1 cellular context compared by ENCODE assay signal in the genomic region with DNA sequence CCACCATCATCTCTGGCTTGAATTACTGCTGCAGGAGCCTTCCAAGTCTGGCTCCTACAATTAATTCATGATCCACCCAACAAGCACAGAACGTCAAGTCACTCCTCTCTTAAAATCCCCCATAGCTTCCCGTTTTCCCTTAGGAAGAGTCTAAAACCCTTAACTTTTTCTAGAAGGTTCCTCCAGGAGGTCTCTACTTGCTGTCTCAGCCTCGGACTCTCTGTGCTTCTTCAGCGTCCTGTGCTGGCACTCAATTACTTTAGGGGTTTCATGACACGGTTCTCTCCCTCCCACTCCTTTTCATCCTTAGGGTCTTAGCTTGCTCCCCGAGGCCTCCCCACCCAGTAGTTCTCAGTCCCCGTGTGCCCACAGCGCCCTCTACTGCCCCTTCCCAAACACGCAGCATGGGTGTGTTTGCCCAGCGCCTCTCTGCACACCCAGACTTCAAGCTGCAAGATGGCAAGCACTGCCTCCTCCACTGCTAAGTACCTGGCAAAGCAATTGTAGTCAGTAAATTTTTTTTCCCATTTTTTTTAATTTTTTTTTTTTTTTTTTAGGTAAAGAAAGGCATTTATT.
TF ChIP-seq lines count a peak whose summit lies in the region.

No MANE protein-coding gene starts in this region.

TF ChIP-seq in HEK293, 187 proteins besides CTCF, POLR2A, EP300 and RAD21 (continued from another document):
- TF ChIP-seq, protein P1, sequence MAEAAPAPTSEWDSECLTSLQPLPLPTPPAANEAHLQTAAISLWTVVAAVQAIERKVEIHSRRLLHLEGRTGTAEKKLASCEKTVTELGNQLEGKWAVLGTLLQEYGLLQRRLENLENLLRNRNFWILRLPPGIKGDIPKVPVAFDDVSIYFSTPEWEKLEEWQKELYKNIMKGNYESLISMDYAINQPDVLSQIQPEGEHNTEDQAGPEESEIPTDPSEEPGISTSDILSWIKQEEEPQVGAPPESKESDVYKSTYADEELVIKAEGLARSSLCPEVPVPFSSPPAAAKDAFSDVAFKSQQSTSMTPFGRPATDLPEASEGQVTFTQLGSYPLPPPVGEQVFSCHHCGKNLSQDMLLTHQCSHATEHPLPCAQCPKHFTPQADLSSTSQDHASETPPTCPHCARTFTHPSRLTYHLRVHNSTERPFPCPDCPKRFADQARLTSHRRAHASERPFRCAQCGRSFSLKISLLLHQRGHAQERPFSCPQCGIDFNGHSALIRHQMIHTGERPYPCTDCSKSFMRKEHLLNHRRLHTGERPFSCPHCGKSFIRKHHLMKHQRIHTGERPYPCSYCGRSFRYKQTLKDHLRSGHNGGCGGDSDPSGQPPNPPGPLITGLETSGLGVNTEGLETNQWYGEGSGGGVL (tag by site-specific recombination; IDR thresholded peaks at IDR 0.05) = no peak
- TF ChIP-seq ZNF146 (tag by site-specific recombination; IDR thresholded peaks at IDR 0.05) = no peak
- no peak for TF ChIP-seq ZNF501 (tag by site-specific recombination; IDR thresholded peaks at IDR 0.05)
- no peak for TF ChIP-seq ZNF830 (tag by site-specific recombination; IDR thresholded peaks at IDR 0.05; ENCODE audit: low read depth)
- no peak for TF ChIP-seq ZFP41 (tag by site-specific recombination; IDR thresholded peaks at IDR 0.05; ENCODE audit: borderline replicate concordance)
- TF ChIP-seq HOXD13 (CRISPR knock-in tag; IDR thresholded peaks at IDR 0.05; ENCODE audit: borderline replicate concordance) = no peak
- no peak for TF ChIP-seq OSR2 (tag by site-specific recombination; IDR thresholded peaks at IDR 0.05)
- peak; percentile 40; the same call in 1 of the 2 replicates for TF ChIP-seq ZBTB17 (tag by site-specific recombination; IDR thresholded peaks at IDR 0.05)
- TF ChIP-seq ZNF391 (tag by site-specific recombination; IDR thresholded peaks at IDR 0.05; ENCODE audit: borderline replicate concordance, low read depth) = no peak
